Comparison of ENCODE assay signal across 2 cellular contexts in the genomic region with DNA sequence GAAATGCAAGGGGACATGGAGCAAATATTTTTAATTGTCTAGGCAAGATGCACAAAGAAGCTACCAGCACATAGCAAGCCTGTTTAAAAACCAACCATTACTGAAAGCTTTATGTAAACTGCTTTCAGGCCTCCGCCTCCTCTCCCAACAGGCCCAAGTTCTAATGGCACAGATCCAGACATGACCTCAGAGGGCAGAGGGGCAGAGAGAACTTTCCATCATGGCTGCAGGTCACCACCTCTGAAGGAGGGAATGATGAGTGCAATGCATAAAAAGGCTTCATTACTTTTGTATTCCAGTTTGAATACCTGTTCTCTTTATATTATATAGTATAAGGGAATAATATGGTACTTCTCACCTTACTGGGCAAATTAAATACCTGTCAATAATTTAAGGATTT.
TF ChIP-seq lines count a peak whose summit lies in the region.

No MANE protein-coding gene starts in this region.

TF ChIP-seq in A549, 52 proteins besides CTCF, POLR2A, EP300 and RAD21 (continued from another document):
- TF ChIP-seq, protein P1, sequence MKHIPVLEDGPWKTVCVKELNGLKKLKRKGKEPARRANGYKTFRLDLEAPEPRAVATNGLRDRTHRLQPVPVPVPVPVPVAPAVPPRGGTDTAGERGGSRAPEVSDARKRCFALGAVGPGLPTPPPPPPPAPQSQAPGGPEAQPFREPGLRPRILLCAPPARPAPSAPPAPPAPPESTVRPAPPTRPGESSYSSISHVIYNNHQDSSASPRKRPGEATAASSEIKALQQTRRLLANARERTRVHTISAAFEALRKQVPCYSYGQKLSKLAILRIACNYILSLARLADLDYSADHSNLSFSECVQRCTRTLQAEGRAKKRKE (CRISPR knock-in tag; IDR thresholded peaks at IDR 0.05; ENCODE audit: low read depth) = no peak
- TF ChIP-seq RNF2 (IDR thresholded peaks at IDR 0.05; ENCODE audit: borderline replicate concordance, low read depth) (no peak), FOSB (CRISPR knock-in tag; IDR thresholded peaks at IDR 0.05) (no peak), CBX8 (IDR thresholded peaks at IDR 0.05) (no peak), BHLHE40 (IDR thresholded peaks at IDR 0.05; ENCODE audit: low read depth, low read length) (no peak), ESRRA (IDR thresholded peaks at IDR 0.05; ENCODE audit: borderline replicate concordance, low read length) (no peak), JUNB (IDR thresholded peaks at IDR 0.05) (no peak), SREBF2 (IDR thresholded peaks at IDR 0.05) (no peak), FOSL2 (IDR thresholded peaks at IDR 0.05) (no peak), FOSL2 (CRISPR knock-in tag; IDR thresholded peaks at IDR 0.05) (no peak), KDM5A (IDR thresholded peaks at IDR 0.05) (no peak), SMC3 (IDR thresholded peaks at IDR 0.05) (no peak), HEYL (CRISPR knock-in tag; IDR thresholded peaks at IDR 0.05) (no peak), PHF8 (IDR thresholded peaks at IDR 0.05; ENCODE audit: borderline replicate concordance, low read depth) (no peak), HOXB13 (CRISPR knock-in tag; IDR thresholded peaks at IDR 0.05; ENCODE audit: low read depth) (no peak)
- TF ChIP-seq, protein P2, sequence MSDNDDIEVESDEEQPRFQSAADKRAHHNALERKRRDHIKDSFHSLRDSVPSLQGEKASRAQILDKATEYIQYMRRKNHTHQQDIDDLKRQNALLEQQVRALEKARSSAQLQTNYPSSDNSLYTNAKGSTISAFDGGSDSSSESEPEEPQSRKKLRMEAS (IDR thresholded peaks at IDR 0.05) = no peak
TF ChIP-seq in A549: peak in this region for 0.

TF ChIP-seq in SK-N-SH, 30 proteins besides CTCF, POLR2A, EP300 and RAD21 (continued from another document):
- TF ChIP-seq, protein P3, sequence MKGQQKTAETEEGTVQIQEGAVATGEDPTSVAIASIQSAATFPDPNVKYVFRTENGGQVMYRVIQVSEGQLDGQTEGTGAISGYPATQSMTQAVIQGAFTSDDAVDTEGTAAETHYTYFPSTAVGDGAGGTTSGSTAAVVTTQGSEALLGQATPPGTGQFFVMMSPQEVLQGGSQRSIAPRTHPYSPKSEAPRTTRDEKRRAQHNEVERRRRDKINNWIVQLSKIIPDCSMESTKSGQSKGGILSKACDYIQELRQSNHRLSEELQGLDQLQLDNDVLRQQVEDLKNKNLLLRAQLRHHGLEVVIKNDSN (IDR thresholded peaks at IDR 0.05; ENCODE audit: borderline replicate concordance, low read depth) = no peak
- TF ChIP-seq FOXM1 (IDR thresholded peaks at IDR 0.05; ENCODE audit: low read depth) (no peak), ELF1 (IDR thresholded peaks at IDR 0.05) (no peak), MEF2A (IDR thresholded peaks at IDR 0.05; ENCODE audit: borderline replicate concordance, low read depth) (no peak), FOXJ3 (CRISPR knock-in tag; IDR thresholded peaks at IDR 0.05) (no peak), NRF1 (IDR thresholded peaks at IDR 0.05; ENCODE audit: low read depth, low read length) (no peak), TAF1 (IDR thresholded peaks at IDR 0.05; ENCODE audit: borderline replicate concordance, low read depth, low read length) (no peak), GABPA (IDR thresholded peaks at IDR 0.05; ENCODE audit: low read depth) (no peak), RXRA (IDR thresholded peaks at IDR 0.05; ENCODE audit: borderline replicate concordance, low read depth) (no peak), TCF12 (IDR thresholded peaks at IDR 0.05) (no peak), NFIC (IDR thresholded peaks at IDR 0.05; ENCODE audit: borderline replicate concordance) (no peak), MXI1 (IDR thresholded peaks at IDR 0.05; ENCODE audit: low read depth, low read length) (no peak), RFX5 (IDR thresholded peaks at IDR 0.05; ENCODE audit: low read length) (no peak), JUND (IDR thresholded peaks at IDR 0.05) (no peak)
- TF ChIP-seq, protein P4, sequence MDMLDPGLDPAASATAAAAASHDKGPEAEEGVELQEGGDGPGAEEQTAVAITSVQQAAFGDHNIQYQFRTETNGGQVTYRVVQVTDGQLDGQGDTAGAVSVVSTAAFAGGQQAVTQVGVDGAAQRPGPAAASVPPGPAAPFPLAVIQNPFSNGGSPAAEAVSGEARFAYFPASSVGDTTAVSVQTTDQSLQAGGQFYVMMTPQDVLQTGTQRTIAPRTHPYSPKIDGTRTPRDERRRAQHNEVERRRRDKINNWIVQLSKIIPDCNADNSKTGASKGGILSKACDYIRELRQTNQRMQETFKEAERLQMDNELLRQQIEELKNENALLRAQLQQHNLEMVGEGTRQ (IDR thresholded peaks at IDR 0.05; ENCODE audit: borderline replicate concordance, low read depth, low read length) = no peak
- TF ChIP-seq, protein P5, sequence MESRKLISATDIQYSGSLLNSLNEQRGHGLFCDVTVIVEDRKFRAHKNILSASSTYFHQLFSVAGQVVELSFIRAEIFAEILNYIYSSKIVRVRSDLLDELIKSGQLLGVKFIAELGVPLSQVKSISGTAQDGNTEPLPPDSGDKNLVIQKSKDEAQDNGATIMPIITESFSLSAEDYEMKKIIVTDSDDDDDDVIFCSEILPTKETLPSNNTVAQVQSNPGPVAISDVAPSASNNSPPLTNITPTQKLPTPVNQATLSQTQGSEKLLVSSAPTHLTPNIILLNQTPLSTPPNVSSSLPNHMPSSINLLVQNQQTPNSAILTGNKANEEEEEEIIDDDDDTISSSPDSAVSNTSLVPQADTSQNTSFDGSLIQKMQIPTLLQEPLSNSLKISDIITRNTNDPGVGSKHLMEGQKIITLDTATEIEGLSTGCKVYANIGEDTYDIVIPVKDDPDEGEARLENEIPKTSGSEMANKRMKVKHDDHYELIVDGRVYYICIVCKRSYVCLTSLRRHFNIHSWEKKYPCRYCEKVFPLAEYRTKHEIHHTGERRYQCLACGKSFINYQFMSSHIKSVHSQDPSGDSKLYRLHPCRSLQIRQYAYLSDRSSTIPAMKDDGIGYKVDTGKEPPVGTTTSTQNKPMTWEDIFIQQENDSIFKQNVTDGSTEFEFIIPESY (IDR thresholded peaks at IDR 0.05; ENCODE audit: borderline replicate concordance, low read depth) = no peak
- TF ChIP-seq, protein P2 (IDR thresholded peaks at IDR 0.05; ENCODE audit: low read depth) = no peak
TF ChIP-seq in SK-N-SH: peak in this region for 0.
